ENCODE assay signal across 34 cellular contexts in genomic region chr14:37501877-37502276, GRCh38.
"Had no signal": no experiment of that assay in that cellular context is flagged by ENCODE, and none has a peak within 500 bp of the region (broad histone marks: within the 10 kb centered on the region; RNA-seq: fewer than 3 reads in every experiment).

No MANE protein-coding gene starts in this region.

- H3K9me3 ChIP-seq: MG63 had no signal

- H3K27me3 ChIP-seq: MG63 had no signal

- H3K36me3 ChIP-seq: MG63 had no signal

- H3K4me2 ChIP-seq: KMS-11 had no signal

- DNase-seq: Karpas-422, Kasumi-1, MG63, MM.1S, MV-4-11, NCI-H1048, NCI-H1092, NCI-H1092 treated with DMSO at 0.1 percent for 48 hours, NCI-H1105, NCI-H1105 treated with DMSO at 0.1 percent for 48 hours, NCI-H1417, NCI-H1417 treated with DMSO at 0.1 percent for 48 hours, NCI-H1436 treated with DMSO at 0.1 percent for 48 hours, NCI-H146, NCI-H1694, NCI-H1694 treated with DMSO at 0.1 percent for 48 hours, NCI-H187, NCI-H187 treated with DMSO at 0.1 percent for 48 hours, NCI-H1930, NCI-H2029, NCI-H2029 treated with DMSO at 0.1 percent for 48 hours, NCI-H2081, NCI-H2081 treated with DMSO at 0.1 percent for 48 hours, NCI-H2107, NCI-H2171, NCI-H2171 treated with DMSO at 0.1 percent for 48 hours, NCI-H2227 treated with DMSO at 0.1 percent for 48 hours, NCI-H226, NCI-H345, NCI-H446, NCI-H446 treated with DMSO at 0.1 percent for 48 hours, NCI-H510A, NCI-H510A treated with DMSO at 0.1 percent for 48 hours had no signal

- H3K9ac ChIP-seq: KMS-11 had no signal

- H3K4me3 ChIP-seq: MG63 had no signal

- H3K27ac ChIP-seq: KMS-11 had no signal
